Comparison of ENCODE assay signal across 14 cellular contexts in genomic region chr9:33223696-33224095, GRCh38. TPM values are rescaled to one million over a fixed set of nuclear protein-coding genes. Genes with fewer than 3 reads are reported as not detected.
A peak's percentile ranks its signal among the peaks of the same experiment; 100 is the strongest.
DNase-seq lines count a peak whose midpoint lies in the region; ATAC-seq and TF ChIP-seq lines count a peak whose summit lies in the region.
"Had no signal": no experiment of that assay in that cellular context is flagged by ENCODE, and none has a peak within 500 bp of the region (broad histone marks: within the 10 kb centered on the region; RNA-seq: fewer than 3 reads in every experiment).

No MANE protein-coding gene starts in this region.

- TF ChIP-seq CTCF in choroid plexus epithelial cell (conservative IDR thresholded peaks at IDR 0.05; ENCODE audit: low read depth, low read length) (peak; percentile 30), parathyroid adenoma (IDR thresholded peaks at IDR 0.05) (peak; percentile 19), gastroesophageal sphincter (IDR thresholded peaks at IDR 0.05) (no peak), H9 (conservative IDR thresholded peaks at IDR 0.05) (no peak)

- H3K4me1 Mint-ChIP-seq in H9 = peaks cover 3 to 12% of the 10 kb centered on the region in 2 experiments

- H2AFZ ChIP-seq in parathyroid adenoma (no peak overlapping the region), H9 (ENCODE audit: low read length) (no peak overlapping the region)

- H3K4me3 ChIP-seq in choroid plexus epithelial cell (ENCODE audit: low read depth, low read length) = no peak overlapping the region
- H3K4me3 ChIP-seq in parathyroid adenoma (ENCODE audit: low read depth, low read length) = no peak overlapping the region
- no peak overlapping the region for H3K4me3 ChIP-seq in gastroesophageal sphincter

- H4K20me1 ChIP-seq in H9 (ENCODE audit: control insufficient read depth, insufficient read depth, insufficient read length) = no peaks in the 10 kb centered on the region

- no peak overlapping the region for H2AK5ac ChIP-seq in H9 (ENCODE audit: insufficient read length, low read length)

- H3K36me3 ChIP-seq in parathyroid adenoma (ENCODE audit: control insufficient read depth, insufficient read depth, low read length) = no peaks in the 10 kb centered on the region
- no peaks in the 10 kb centered on the region for H3K36me3 ChIP-seq in gastroesophageal sphincter

- 50 to 71% methylated on average over 1 of the region's 1 CpG for WGBS in gastroesophageal sphincter (ENCODE audit: low coverage in 1 of 2), 2 donors
- WGBS in H9 (ENCODE audit: extremely low coverage, insufficient read length, low lambda C conversion rate) = no CpG with 5 or more reads among the region's 1 CpG

- H3K9me3 ChIP-seq in parathyroid adenoma (ENCODE audit: control insufficient read depth, low read length) (no peaks in the 10 kb centered on the region), gastroesophageal sphincter (no peaks in the 10 kb centered on the region), H9 (ENCODE audit: control insufficient read depth, low read depth, low read length) (no peaks in the 10 kb centered on the region)

- H2BK5ac ChIP-seq in H9 (ENCODE audit: insufficient read length, low read length) = no peak overlapping the region

- no peak overlapping the region for H3T11ph ChIP-seq in H9 (ENCODE audit: low read length)

- H3K27me3 Mint-ChIP-seq in H9 (ENCODE audit: low read depth) = no peaks in the 10 kb centered on the region; the same call in none of the 2 replicates

- no peaks in the 10 kb centered on the region for H3K23me2 ChIP-seq in H9 (ENCODE audit: insufficient read length, low read depth, low read length, poor library complexity, severe bottlenecking)

- no peak overlapping the region for H3K4me3 Mint-ChIP-seq in H9
- H3K4me3 Mint-ChIP-seq: effector memory CD8-positive, alpha-beta T cell; T-helper 2 cell treated with Interferon-gamma antibody and Interleukin-4, amounts not matched to agents 5 μg/mL and 100 μg/mL, for 36 hours had no signal

- no peak overlapping the region for H3K27ac Mint-ChIP-seq in H9
- H3K27ac Mint-ChIP-seq: effector memory CD8-positive, alpha-beta T cell; T-helper 2 cell treated with Interferon-gamma antibody and Interleukin-4, amounts not matched to agents 5 μg/mL and 100 μg/mL, for 36 hours had no signal

- TF ChIP-seq POLR2A in gastroesophageal sphincter (IDR thresholded peaks at IDR 0.05) = no peak

- H3K36me3 Mint-ChIP-seq in H9 (ENCODE audit: insufficient read depth in 1 of 3, low read depth in 3 of 3) = no peaks in the 10 kb centered on the region

- H3K4me2 ChIP-seq in parathyroid adenoma (ENCODE audit: low read length) = no peak overlapping the region
- no peak overlapping the region for H3K4me2 ChIP-seq in H9 (ENCODE audit: insufficient read depth, insufficient read length, low read length)

- H4K8ac ChIP-seq in H9 (replicated peaks; ENCODE audit: insufficient read length, low read depth, low read length) = no peak overlapping the region

- H3K56ac ChIP-seq in H9 (ENCODE audit: insufficient read length, low read depth, low read length) = no peak overlapping the region

- no peaks in the 10 kb centered on the region for H3K79me1 ChIP-seq in H9 (ENCODE audit: insufficient read depth, low read depth, low read length, poor library complexity, severe bottlenecking)

- no peak overlapping the region for H2BK120ac ChIP-seq in H9 (ENCODE audit: low read depth, low read length, poor library complexity, severe bottlenecking)

- H3K27ac ChIP-seq in parathyroid adenoma (no peak overlapping the region), gastroesophageal sphincter (no peak overlapping the region), H9 (ENCODE audit: insufficient read length, low read depth, low read length) (no peak overlapping the region)

- H3K4me1 ChIP-seq in parathyroid adenoma (no peaks in the 10 kb centered on the region), gastroesophageal sphincter (peaks cover 0 to 8% (median 0%) of the 10 kb centered on the region in 3 donors), H9 (ENCODE audit: insufficient read depth, low read length) (no peaks in the 10 kb centered on the region)

- no peak overlapping the region for H2BK15ac ChIP-seq in H9 (ENCODE audit: low read depth, low read length)

- no peaks in the 10 kb centered on the region for H3K9me3 Mint-ChIP-seq in H9
- H3K9me3 Mint-ChIP-seq: effector memory CD8-positive, alpha-beta T cell; T-helper 2 cell treated with Interferon-gamma antibody and Interleukin-4, amounts not matched to agents 5 μg/mL and 100 μg/mL, for 36 hours had no signal

- H3K9ac ChIP-seq in parathyroid adenoma (no peak overlapping the region), H9 (ENCODE audit: extremely low read depth, insufficient read length, low read length) (no peak overlapping the region)

- H3K79me2 ChIP-seq in parathyroid adenoma (no peaks in the 10 kb centered on the region), H9 (ENCODE audit: insufficient read depth, low read length) (no peaks in the 10 kb centered on the region)

- ATAC-seq in gastroesophageal sphincter = no peak
- ATAC-seq: effector memory CD8-positive, alpha-beta T cell had no signal

- no peak overlapping the region for H2BK12ac ChIP-seq in H9 (ENCODE audit: insufficient read length, low read depth, low read length)

- no peak overlapping the region for H3K18ac ChIP-seq in H9 (ENCODE audit: insufficient read length, low read depth, low read length)

- TF ChIP-seq EP300 in gastroesophageal sphincter (IDR thresholded peaks at IDR 0.05) = no peak

- no peak overlapping the region for H4K91ac ChIP-seq in H9 (ENCODE audit: insufficient read length, low read depth, low read length)

- no peak overlapping the region for H4K5ac ChIP-seq in H9 (ENCODE audit: insufficient read length, low read depth, low read length)

- H3K14ac ChIP-seq in H9 (ENCODE audit: insufficient read depth, low read length) = no peak overlapping the region

- H3K4ac ChIP-seq in H9 (ENCODE audit: low read depth, low read length) = no peak overlapping the region

- DNase-seq in NCI-H82 (lab: John Stamatoyannopoulos, UW) = peak; percentile 7
- no peak for DNase-seq in NCI-H82 treated with DMSO at 0.1 percent for 48 hours (lab: John Stamatoyannopoulos, UW; ENCODE audit: unreplicated experiment)
- DNase-seq in NCI-H1694 treated with DMSO at 0.1 percent for 48 hours (lab: John Stamatoyannopoulos, UW) = peak; percentile 17
- peak; percentile 20 for DNase-seq in choroid plexus epithelial cell (ENCODE audit: low read depth)
- DNase-seq in H9 = no peak
- DNase-seq in NCI-H1092 treated with DMSO at 0.1 percent for 48 hours (lab: John Stamatoyannopoulos, UW) = no peak
- DNase-seq: amniotic stem cell; effector memory CD8-positive, alpha-beta T cell had no signal

- no peak overlapping the region for H2BK20ac ChIP-seq in H9 (ENCODE audit: low read depth, low read length, poor library complexity, severe bottlenecking)

- no peak overlapping the region for H3K23ac ChIP-seq in H9 (ENCODE audit: insufficient read length, low read depth, low read length)

- H3K27me3 ChIP-seq in parathyroid adenoma (ENCODE audit: control insufficient read depth, insufficient read depth, low read length) (no peaks in the 10 kb centered on the region), gastroesophageal sphincter (peaks cover 3% of the 10 kb centered on the region), H9 (ENCODE audit: insufficient read depth, low read length) (no peaks in the 10 kb centered on the region)

RNA-seq across cellular contexts. Expression of gene SPINK4, which starts 16.3 kb away (rescaled TPM):
- total RNA-seq in gastroesophageal sphincter (not detected), H9 (2021) (not detected in 2 replicates)
- total RNA-seq: Daoy, HT1080, temporal lobe had no signal

RNA-seq across cellular contexts. Expression of gene BAG1, which starts 40.8 kb away (rescaled TPM):
- total RNA-seq in gastroesophageal sphincter = 100 to 1,000 TPM; 128 to 165 (median 139) TPM
- 58.8 and 66.4 TPM in 2 replicates for total RNA-seq in H9 (2021)

RNA-seq across cellular contexts. Expression of gene CHMP5, which starts 41.2 kb away (rescaled TPM):
- 10 to 100 TPM; 45.6 to 89.0 (median 59.3) TPM for total RNA-seq in gastroesophageal sphincter
- total RNA-seq in H9 (2021) = 47.6 and 51.9 TPM in 2 replicates

RNA-seq across cellular contexts. Expression of gene B4GALT1, which starts 56.6 kb away (rescaled TPM):
- total RNA-seq in gastroesophageal sphincter (10 to 100 TPM; 22.9 to 43.3 (median 31.0) TPM), H9 (2021) (15.3 and 16.1 TPM in 2 replicates)

Comparison
In these comparisons a context has a peak if more than half of its experiments do, and no peak if none do; other contexts are left out.
1. DNase-seq: peak in NCI-H82 (single experiment), NCI-H1694 treated with DMSO at 0.1 percent for 48 hours (single experiment) and choroid plexus epithelial cell (single experiment); none in NCI-H82 treated with DMSO at 0.1 percent for 48 hours (single experiment), H9 (single experiment) and NCI-H1092 treated with DMSO at 0.1 percent for 48 hours (single experiment).
2. CTCF ChIP-seq: peak in choroid plexus epithelial cell (single experiment) and parathyroid adenoma (single experiment); none in gastroesophageal sphincter (0 of 4) and H9 (single experiment).